ENCODE assay signal across 8 cellular contexts in the genomic region with DNA sequence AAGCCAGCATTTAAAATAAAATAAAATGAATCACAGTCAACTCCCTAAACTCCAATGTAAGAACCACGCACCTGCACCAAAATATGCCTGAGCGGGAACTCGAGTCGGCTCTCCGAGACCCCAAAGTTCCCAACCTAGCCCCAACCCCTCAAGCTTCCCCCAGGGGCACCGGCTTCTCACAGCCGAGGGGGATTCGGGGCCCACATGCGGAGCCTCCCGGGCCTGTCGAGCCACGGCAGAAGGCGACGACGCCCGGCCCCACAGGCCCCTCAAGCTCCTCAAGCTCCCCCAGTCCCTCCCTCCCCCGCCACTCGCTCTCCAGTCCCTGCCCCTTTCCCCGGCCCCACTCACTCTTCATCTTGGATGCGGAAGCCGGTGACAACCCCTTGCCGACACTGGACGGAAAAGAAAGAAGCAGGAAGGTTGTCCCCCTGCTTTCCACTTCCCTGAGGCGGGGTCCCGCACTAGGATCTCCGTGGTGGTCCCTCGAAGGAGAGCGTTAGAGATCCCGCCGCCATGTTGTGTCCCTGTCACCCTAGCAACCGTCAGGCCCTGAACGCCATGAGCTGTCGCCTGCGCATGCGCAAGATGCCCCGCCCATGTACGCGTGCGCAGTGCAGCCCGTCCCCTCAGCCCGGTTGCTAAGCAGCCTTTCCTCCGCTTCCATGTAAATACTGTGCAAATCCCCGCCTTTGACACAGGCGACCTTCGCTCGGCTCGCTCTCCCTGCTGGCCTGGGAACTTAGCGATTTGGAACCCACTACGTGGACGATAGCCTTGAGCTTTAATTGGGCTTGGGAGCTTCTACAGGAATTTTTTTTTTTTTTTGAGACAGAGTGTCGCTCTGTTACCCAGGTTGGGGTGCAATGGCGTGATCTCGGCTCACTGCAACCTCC. TPM values are rescaled to one million over a fixed set of nuclear protein-coding genes. Genes with fewer than 3 reads are reported as not detected.
DNase-seq lines count a peak whose midpoint lies in the region; ATAC-seq, FAIRE-seq and TF ChIP-seq lines count a peak whose summit lies in the region.

Gene MOK, minus strand, starts transcription at position 554 of the 896 bp plus-strand sequence. Its CDS starts 196 bp downstream, at position 358.

- no peaks in the 10 kb centered on the region for H3K27me3 ChIP-seq in astrocyte (ENCODE audit: insufficient read depth, low read length)
- no peaks in the 10 kb centered on the region for H3K27me3 ChIP-seq in uterus

- ATAC-seq in GM18505 (IDR thresholded peaks at IDR 0.05; ENCODE audit: unreplicated experiment) (peak; percentile 92), HG02981 (IDR thresholded peaks at IDR 0.05; ENCODE audit: unreplicated experiment) (peak; percentile 94)

- H3K4me2 ChIP-seq in astrocyte (ENCODE audit: low read length), result peak within 1 kb of the TSS; percentile 94

- H3K9me3 ChIP-seq in astrocyte (ENCODE audit: insufficient read depth, low read depth, low read length) (no peaks in the 10 kb centered on the region), uterus (no peaks in the 10 kb centered on the region)

- no peak for FAIRE-seq in astrocyte (lab: Jason Lieb, UNC)

- peak within 1 kb of the TSS; percentile 93 for H3K4me3 Mint-ChIP-seq in astrocyte (ENCODE audit: unreplicated experiment)

- peak within 1 kb of the TSS; percentile 91 for H3K4me3 ChIP-seq in astrocyte (ENCODE audit: insufficient read depth, low read depth, low read length)
- peak within 1 kb of the TSS; percentile 76 to 88 for H3K4me3 ChIP-seq in uterus

- DNase-seq in NCI-H2029 (lab: John Stamatoyannopoulos, UW) (peak; percentile 79), T-helper 22 cell (ENCODE audit: low read depth) (peak; percentile 92), astrocyte (ENCODE audit: low read depth) (peak; percentile 83), hepatic stellate cell (ENCODE audit: low spot score) (peak; percentile 99), putamen (ENCODE audit: low spot score) (peak; percentile 95), uterus (peak; percentile 95 to 98)

- H3K36me3 ChIP-seq in astrocyte (ENCODE audit: insufficient read depth, low read length), result no peaks in the 10 kb centered on the region
- H3K36me3 ChIP-seq in uterus, result no peaks in the 10 kb centered on the region

- peaks cover 3% of the 10 kb centered on the region for H3K4me1 ChIP-seq in astrocyte (ENCODE audit: insufficient read depth, low read length)
- H3K4me1 ChIP-seq in uterus, result no peaks in the 10 kb centered on the region

- TF ChIP-seq CTCF in astrocyte (IDR thresholded peaks at IDR 0.05; ENCODE audit: insufficient read depth, low read depth, low read length) (no peak), uterus (IDR thresholded peaks at IDR 0.05) (peak in 1 of 4 experiments; percentile 15)

- H3K9ac ChIP-seq in astrocyte (ENCODE audit: low read length), result peak within 1 kb of the TSS; percentile 94

- peaks cover 43% of the 10 kb centered on the region for H3K79me2 ChIP-seq in astrocyte (ENCODE audit: insufficient read depth, low read length)

- no peaks in the 10 kb centered on the region for H3K27me3 Mint-ChIP-seq in astrocyte (ENCODE audit: low read depth, unreplicated experiment)

- H3K27ac ChIP-seq in astrocyte (ENCODE audit: low read depth, low read length), result peak within 1 kb of the TSS; percentile 93
- H3K27ac ChIP-seq in uterus, result peak within 1 kb of the TSS; percentile 46 to 53

- H3K4me1 Mint-ChIP-seq in astrocyte (ENCODE audit: low read depth, unreplicated experiment), result no peaks in the 10 kb centered on the region

- TF ChIP-seq POLR2A in GM18505 (IDR thresholded peaks at IDR 0.05; ENCODE audit: borderline replicate concordance, extremely low read depth, insufficient read depth, insufficient read length) (no peak), uterus (IDR thresholded peaks at IDR 0.05) (peak in 1 of 2 donors; percentile 44)

- peaks cover 1% of the 10 kb centered on the region for H3K36me3 Mint-ChIP-seq in astrocyte (ENCODE audit: low read depth, unreplicated experiment)

- intact Hi-C loops in uterus (cut with DNase I; ENCODE audit: low total_unique reads), result no loop called here

- peak within 1 kb of the TSS; percentile 82 for H2AFZ ChIP-seq in astrocyte (ENCODE audit: low read depth, low read length)

- peak within 1 kb of the TSS; percentile 83 for H3K27ac Mint-ChIP-seq in astrocyte (ENCODE audit: unreplicated experiment)

- H3K9me3 Mint-ChIP-seq in astrocyte (ENCODE audit: unreplicated experiment), result no peaks in the 10 kb centered on the region

- H4K20me1 ChIP-seq in astrocyte (ENCODE audit: insufficient read depth, low read length), result no peaks in the 10 kb centered on the region

RNA-seq across cellular contexts. Expression of gene MOK, which starts in this region (rescaled TPM):
- total RNA-seq in astrocyte (8.3 and 9.3 TPM in 2 replicates), uterus (10 to 100 TPM in 2 of 4 donors, 1 to 10 TPM in 2; 1.0 to 23.0 (median 11.9) TPM)

Comparison
In these comparisons a context has a peak if more than half of its experiments do, and no peak if none do; other contexts are left out.
1. Peak in every context shown above with its lines: DNase-seq, ATAC-seq, H3K4me3 ChIP-seq and H3K27ac ChIP-seq.